26 cellular contexts compared by ENCODE assay signal in genomic region chr10:18043607-18044006, GRCh38.
"Had no signal": no experiment of that assay in that cellular context is flagged by ENCODE, and none has a peak within 500 bp of the region (broad histone marks: within the 10 kb centered on the region; RNA-seq: fewer than 3 reads in every experiment).

No MANE protein-coding gene starts in this region.

- H3K4me1 ChIP-seq: adrenal gland, Peyer's patch, SJSA1 had no signal

- DNase-seq: activated CD4-positive, alpha-beta T cell treated with anti-CD3 and anti-CD28 coated beads for 4 hours; activated CD8-positive, alpha-beta memory T cell treated with anti-CD3 and anti-CD28 coated beads, Interleukin-2, amount 50 U/mL, for 4 hours; activated CD8-positive, alpha-beta T cell treated with anti-CD3 and anti-CD28 coated beads for 36 hours; activated gamma-delta T cell treated with Interleukin-2 at 50 U/mL for 16 hours; activated naive CD4-positive, alpha-beta T cell treated with anti-CD3 and anti-CD28 coated beads, Interleukin-2, amount 10 ng/mL, durations not matched to agents 7 days and 5 days; activated naive CD8-positive, alpha-beta T cell treated with anti-CD3 and anti-CD28 coated beads for 36 hours; activated T-cell treated with anti-CD3 and anti-CD28 coated beads, Interleukin-2, amount 50 U/mL, for 72 hours; adrenal gland; anterior cingulate cortex; MG63; MV-4-11; NCI-H1092 treated with DMSO at 0.1 percent for 48 hours; NCI-H1417 treated with DMSO at 0.1 percent for 48 hours; NCI-H1694 treated with DMSO at 0.1 percent for 48 hours; NCI-H2029 treated with DMSO at 0.1 percent for 48 hours; NCI-H345; NCI-H510A; NCI-H526 treated with DMSO at 0.1 percent for 48 hours; Peyer's patch; SHP77 had no signal

- H3K36me3 Mint-ChIP-seq: activated naive CD4-positive, alpha-beta T cell treated with anti-CD3 and anti-CD28 coated beads, Interleukin-2, amount 10 ng/mL, durations not matched to agents 7 days and 5 days; activated naive CD8-positive, alpha-beta T cell treated with anti-CD3 and anti-CD28 coated beads for 36 hours had no signal

- H3K27me3 Mint-ChIP-seq: activated CD8-positive, alpha-beta T cell treated with anti-CD3 and anti-CD28 coated beads for 36 hours; activated naive CD4-positive, alpha-beta T cell treated with anti-CD3 and anti-CD28 coated beads, Interleukin-2, amount 10 ng/mL, durations not matched to agents 7 days and 5 days; activated naive CD8-positive, alpha-beta T cell treated with anti-CD3 and anti-CD28 coated beads for 36 hours had no signal

- H3K27ac ChIP-seq: adrenal gland, KMS-11, Peyer's patch, SJSA1 had no signal

- H3K4me1 Mint-ChIP-seq: activated naive CD4-positive, alpha-beta T cell treated with anti-CD3 and anti-CD28 coated beads, Interleukin-2, amount 10 ng/mL, durations not matched to agents 7 days and 5 days; activated naive CD8-positive, alpha-beta T cell treated with anti-CD3 and anti-CD28 coated beads for 36 hours; central memory CD8-positive, alpha-beta T cell had no signal

- H3K27me3 ChIP-seq: adrenal gland, MG63, Peyer's patch, SJSA1 had no signal

- H3K4me3 ChIP-seq: adrenal gland, MG63, Peyer's patch, SJSA1 had no signal

- H3K36me3 ChIP-seq: adrenal gland, MG63, Peyer's patch, SJSA1 had no signal

- H3K9me3 ChIP-seq: adrenal gland, MG63, Peyer's patch, SJSA1 had no signal

- H3K9me3 Mint-ChIP-seq: activated CD8-positive, alpha-beta T cell treated with anti-CD3 and anti-CD28 coated beads for 36 hours; activated naive CD4-positive, alpha-beta T cell treated with anti-CD3 and anti-CD28 coated beads, Interleukin-2, amount 10 ng/mL, durations not matched to agents 7 days and 5 days; activated naive CD8-positive, alpha-beta T cell treated with anti-CD3 and anti-CD28 coated beads for 36 hours; activated T-cell treated with anti-CD3 and anti-CD28 coated beads, Interleukin-2, amount 50 U/mL, for 72 hours; activated T-helper 2 cell treated with anti-CD3 and anti-CD28 coated beads, Interferon-gamma antibody, Interleukin-2, Interleukin-4, amounts not matched to agents 10 μg/mL and 5 μg/mL and 100 μg/mL, durations not matched to agents 14 hours and 24 hours and 36 hours; central memory CD8-positive, alpha-beta T cell; T-helper 1 cell treated with Interleukin-12 subunit alpha and Interleukin-12 subunit beta and Interleukin-4 antibody, amounts not matched to agents 30 μg/mL and 1 μg/mL, for 36 hours had no signal

- ATAC-seq: activated CD4-positive, CD25-positive, alpha-beta regulatory T cell treated with anti-CD3 and anti-CD28 coated beads, Interleukin-2, amount 50 U/mL, for 24 hours; activated CD8-positive, alpha-beta T cell treated with anti-CD3 and anti-CD28 coated beads for 36 hours; activated T-cell treated with anti-CD3 and anti-CD28 coated beads, Interleukin-2, amount 50 U/mL, for 72 hours had no signal

- H3K27ac Mint-ChIP-seq: activated CD8-positive, alpha-beta T cell treated with anti-CD3 and anti-CD28 coated beads for 36 hours; activated naive CD4-positive, alpha-beta T cell treated with anti-CD3 and anti-CD28 coated beads, Interleukin-2, amount 10 ng/mL, durations not matched to agents 7 days and 5 days; activated naive CD8-positive, alpha-beta T cell treated with anti-CD3 and anti-CD28 coated beads for 36 hours; activated T-cell treated with anti-CD3 and anti-CD28 coated beads, Interleukin-2, amount 50 U/mL, for 72 hours; activated T-helper 2 cell treated with anti-CD3 and anti-CD28 coated beads, Interferon-gamma antibody, Interleukin-2, Interleukin-4, amounts not matched to agents 10 μg/mL and 5 μg/mL and 100 μg/mL, durations not matched to agents 14 hours and 24 hours and 36 hours; T-helper 1 cell treated with Interleukin-12 subunit alpha and Interleukin-12 subunit beta and Interleukin-4 antibody, amounts not matched to agents 30 μg/mL and 1 μg/mL, for 36 hours had no signal

- H3K4me3 Mint-ChIP-seq: activated CD8-positive, alpha-beta T cell treated with anti-CD3 and anti-CD28 coated beads for 36 hours; activated naive CD4-positive, alpha-beta T cell treated with anti-CD3 and anti-CD28 coated beads, Interleukin-2, amount 10 ng/mL, durations not matched to agents 7 days and 5 days; activated naive CD8-positive, alpha-beta T cell treated with anti-CD3 and anti-CD28 coated beads for 36 hours; activated T-cell treated with anti-CD3 and anti-CD28 coated beads, Interleukin-2, amount 50 U/mL, for 72 hours; central memory CD8-positive, alpha-beta T cell; T-helper 1 cell treated with Interleukin-12 subunit alpha and Interleukin-12 subunit beta and Interleukin-4 antibody, amounts not matched to agents 30 μg/mL and 1 μg/mL, for 36 hours had no signal
